ENCODE assay signal across 8 cellular contexts in the genomic region with DNA sequence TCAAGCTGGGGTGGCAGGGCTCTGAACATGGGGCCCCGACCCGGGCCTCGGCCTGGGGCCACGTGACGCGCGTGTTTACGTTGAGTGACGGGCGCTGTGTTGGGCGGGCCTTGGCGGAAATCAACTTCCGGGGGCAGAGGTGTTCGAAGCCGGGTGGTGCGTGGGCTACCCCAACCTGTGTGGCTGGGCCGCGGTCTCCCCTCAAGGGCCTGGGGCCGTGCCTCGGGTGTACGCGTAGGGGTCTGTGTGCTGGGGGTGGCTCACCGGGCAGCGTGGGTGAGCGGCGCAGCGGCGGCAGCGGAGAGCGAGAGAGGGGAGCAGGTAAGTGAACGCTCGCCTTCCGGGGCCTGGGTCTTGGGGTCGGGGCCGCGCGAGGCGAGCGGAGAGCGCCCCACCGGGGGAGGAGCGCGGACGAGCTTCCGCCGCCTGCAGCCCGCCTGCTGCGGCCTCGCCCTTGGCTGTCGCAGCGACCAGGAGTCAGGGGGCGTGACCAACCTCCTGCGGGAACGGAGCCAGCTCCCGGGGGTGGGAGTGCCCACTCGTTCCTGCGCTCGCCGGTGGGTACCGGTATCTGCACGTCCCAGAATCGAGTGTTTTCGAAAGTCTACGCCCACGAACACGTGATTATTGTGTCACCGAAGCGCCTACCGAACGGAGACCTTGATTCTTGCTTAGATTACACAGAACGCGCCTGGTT. TPM values are rescaled to one million over a fixed set of nuclear protein-coding genes. Genes with fewer than 3 reads are reported as not detected.
DNase-seq lines count a peak whose midpoint lies in the region; ATAC-seq, FAIRE-seq and TF ChIP-seq lines count a peak whose summit lies in the region.

A gene with protein sequence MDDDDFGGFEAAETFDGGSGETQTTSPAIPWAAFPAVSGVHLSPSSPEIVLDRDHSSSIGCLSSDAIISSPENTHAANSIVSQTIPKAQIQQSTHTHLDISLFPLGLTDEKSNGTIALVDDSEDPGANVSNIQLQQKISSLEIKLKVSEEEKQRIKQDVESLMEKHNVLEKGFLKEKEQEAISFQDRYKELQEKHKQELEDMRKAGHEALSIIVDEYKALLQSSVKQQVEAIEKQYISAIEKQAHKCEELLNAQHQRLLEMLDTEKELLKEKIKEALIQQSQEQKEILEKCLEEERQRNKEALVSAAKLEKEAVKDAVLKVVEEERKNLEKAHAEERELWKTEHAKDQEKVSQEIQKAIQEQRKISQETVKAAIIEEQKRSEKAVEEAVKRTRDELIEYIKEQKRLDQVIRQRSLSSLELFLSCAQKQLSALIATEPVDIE (plus strand): TSS at position 136 of the 697 bp plus-strand sequence. CDS start 66,760 bp downstream, outside the sequence.

- H3K4me1 Mint-ChIP-seq in Caco-2 (ENCODE audit: low read depth, unreplicated experiment): peaks cover 5% of the 10 kb centered on the region

- peak within 1 kb of the TSS; percentile 81 for H3K4me3 Mint-ChIP-seq in Caco-2 (ENCODE audit: unreplicated experiment)

- H3K79me2 ChIP-seq in OCI-LY3 (ENCODE audit: low read length): peaks cover 37% of the 10 kb centered on the region

- POLR2A ChIA-PET in Caco-2 (lab: Charles Lee): interaction anchor here (1.0 kb wide), 1 partner anchor 14 kb away, joined by 3 read pairs; no protein-coding TSS in a partner anchor

- H3K9ac ChIP-seq in OCI-LY3 (ENCODE audit: low read length): peak within 1 kb of the TSS; percentile 75

- peaks cover 11% of the 10 kb centered on the region; the same call in 1 of the 2 replicates for H3K4me1 ChIP-seq in Caco-2
- H3K4me1 ChIP-seq in OCI-LY3 (ENCODE audit: low read length): peaks cover 14% of the 10 kb centered on the region
- H3K4me1 ChIP-seq in mucosa of descending colon (ENCODE audit: low read depth): peaks cover 6% of the 10 kb centered on the region

- peak within 1 kb of the TSS; percentile 94 for H2AFZ ChIP-seq in OCI-LY3 (ENCODE audit: low read depth, low read length)

- peak; percentile 90 to 91 for DNase-seq in Caco-2
- peak; percentile 88 for DNase-seq in HTR-8/SVneo (ENCODE audit: insufficient read length, low spot score)
- DNase-seq in activated T-cell treated with anti-CD3 and anti-CD28 coated beads for 1 hour (ENCODE audit: low read depth): peak; percentile 75
- peak; percentile 86 for DNase-seq in epithelial cell of esophagus (ENCODE audit: low read depth)
- DNase-seq in mucosa of descending colon: peak; percentile 89 to 93 (median 92)
- DNase-seq in stimulated activated CD8-positive, alpha-beta memory T cell treated with anti-CD3 and anti-CD28 coated beads, Interleukin-4, amount 100 ng/mL, for 4 hours (ENCODE audit: low read depth in 2 of 2, low spot score in 1 of 2): peak; percentile 70 to 81

- peaks cover 30% of the 10 kb centered on the region for H3K9me3 Mint-ChIP-seq in Caco-2 (ENCODE audit: unreplicated experiment)

- ATAC-seq in GM21381 (IDR thresholded peaks at IDR 0.05; ENCODE audit: unreplicated experiment) (peak; percentile 91), mucosa of descending colon (peak; percentile 92)

- H3K27ac ChIP-seq in OCI-LY3 (ENCODE audit: low read length): peak within 1 kb of the TSS; percentile 55

- peak; percentile 99 for FAIRE-seq in HTR-8/SVneo (lab: Jason Lieb, UNC)

- H4K20me1 ChIP-seq in OCI-LY3 (ENCODE audit: insufficient read depth, low read length): no peaks in the 10 kb centered on the region

- no peaks in the 10 kb centered on the region for H3K9me3 ChIP-seq in Caco-2
- H3K9me3 ChIP-seq in OCI-LY3 (ENCODE audit: insufficient read depth, low read length): no peaks in the 10 kb centered on the region
- peaks cover 3% of the 10 kb centered on the region for H3K9me3 ChIP-seq in mucosa of descending colon

- H3K27me3 Mint-ChIP-seq in Caco-2 (ENCODE audit: insufficient read depth, unreplicated experiment): peaks cover 4% of the 10 kb centered on the region

- peak within 1 kb of the TSS; percentile 98 for H3K27ac Mint-ChIP-seq in Caco-2 (ENCODE audit: unreplicated experiment)

- CTCF ChIA-PET in Caco-2 (lab: Charles Lee): no interaction called here

- TF ChIP-seq CTCF in Caco-2 (IDR thresholded peaks at IDR 0.05; ENCODE audit: insufficient read depth in 1 of 2, low read depth in 1 of 2, low read length in 1 of 2, severe bottlenecking in 1 of 2, unreplicated experiment in 1 of 2): no peak
- no peak for TF ChIP-seq CTCF in OCI-LY3 (IDR thresholded peaks at IDR 0.05; ENCODE audit: low read depth, low read length)
- no peak for TF ChIP-seq CTCF in epithelial cell of esophagus (IDR thresholded peaks at IDR 0.05; ENCODE audit: insufficient read depth, low read depth, low read length, missing control alignments)
- TF ChIP-seq CTCF in mucosa of descending colon (IDR thresholded peaks at IDR 0.05): no peak

- intact Hi-C loops in Caco-2 (cut with micrococcal nuclease; ENCODE audit: unreplicated experiment) (loop anchor here (1.0 kb wide), 1 partner anchor 12 kb away; no protein-coding TSS in a partner anchor), mucosa of descending colon (cut with DNase I, micrococcal nuclease) (no loop called here)

- H3K4me2 ChIP-seq in OCI-LY3 (ENCODE audit: low read length): peak within 1 kb of the TSS; percentile 86

- no peaks in the 10 kb centered on the region for H3K36me3 ChIP-seq in Caco-2 (ENCODE audit: control insufficient read depth, insufficient read depth, low read length)
- H3K36me3 ChIP-seq in OCI-LY3 (replicated peaks; ENCODE audit: low read depth, low read length): no peaks in the 10 kb centered on the region
- H3K36me3 ChIP-seq in mucosa of descending colon (ENCODE audit: low read depth): no peaks in the 10 kb centered on the region

- no TSS peak for BruUV-seq in Caco-2 (replicated peaks; lab: Mats Ljungman, UMichigan)

- H3K27me3 ChIP-seq in Caco-2 (replicated peaks; ENCODE audit: control insufficient read depth, insufficient read depth, low read length) (no peaks in the 10 kb centered on the region), OCI-LY3 (ENCODE audit: low read depth, low read length) (no peaks in the 10 kb centered on the region)

- H3K36me3 Mint-ChIP-seq in Caco-2 (ENCODE audit: insufficient read depth, unreplicated experiment): peaks cover 8% of the 10 kb centered on the region

- peak within 1 kb of the TSS; percentile 82 for H3K4me3 ChIP-seq in Caco-2 (ENCODE audit: low read depth, low read length)
- peak within 1 kb of the TSS; percentile 88 for H3K4me3 ChIP-seq in OCI-LY3 (ENCODE audit: low read length)
- H3K4me3 ChIP-seq in epithelial cell of esophagus (ENCODE audit: low read length): peak within 1 kb of the TSS; percentile 72
- H3K4me3 ChIP-seq in mucosa of descending colon: peak within 1 kb of the TSS; percentile 86

RNA-seq across cellular contexts. Expression of the gene that starts here (rescaled TPM):
- total RNA-seq in Caco-2 (2022): 21.2 and 21.6 TPM in 2 replicates
- 10 to 100 TPM; 25.0 to 42.5 (median 27.8) TPM for total RNA-seq in mucosa of descending colon

Comparison
In these comparisons a context has a peak if more than half of its experiments do, and no peak if none do; other contexts are left out.
1. Peak in every context shown above with its lines: DNase-seq, ATAC-seq, H3K4me3 ChIP-seq and H3K27ac ChIP-seq.